In genomic region chr1:32948082-32948722, GRCh38 we compare ENCODE assay signal across 16 cellular contexts. TPM values are rescaled to one million over a fixed set of nuclear protein-coding genes. Genes with fewer than 3 reads are reported as not detected.
A peak's percentile ranks its signal among the peaks of the same experiment; 100 is the strongest.
DNase-seq lines count a peak whose midpoint lies in the region; ATAC-seq and TF ChIP-seq lines count a peak whose summit lies in the region.
"Had no signal": no experiment of that assay in that cellular context is flagged by ENCODE, and none has a peak within 500 bp of the region (broad histone marks: within the 10 kb centered on the region; RNA-seq: fewer than 3 reads in every experiment).

No MANE protein-coding gene starts in this region.

- H3K4me2 ChIP-seq in HCT116 (ENCODE audit: low read length) (peak overlapping the region; percentile 63; the same call in 1 of the 2 replicates), mesenchymal stem cell (ENCODE audit: low read length, poor library complexity, severe bottlenecking) (no peak overlapping the region)

- H2BK15ac ChIP-seq in mesenchymal stem cell (ENCODE audit: low read depth, poor library complexity, severe bottlenecking): no peak overlapping the region

- H3K23ac ChIP-seq in mesenchymal stem cell (ENCODE audit: low read length in 2 of 2): no peak overlapping the region

- no peak overlapping the region for H4K91ac ChIP-seq in mesenchymal stem cell (ENCODE audit: low read length)

- POLR2A ChIA-PET in HCT116 (lab: Charles Lee): no interaction called here

- H3K4me3 ChIP-seq in HCT116 (replicated peaks in 1 of 2; ENCODE audit: low read depth in 1 of 2, low read length in 2 of 2) (no peak overlapping the region), mesenchymal stem cell (ENCODE audit: insufficient read depth in 1 of 2, low read depth in 1 of 2, low read length in 2 of 2) (no peak overlapping the region), thoracic aorta (no peak overlapping the region), lower leg skin (ENCODE audit: low read depth, poor library complexity, severe bottlenecking) (no peak overlapping the region)
- H3K4me3 ChIP-seq: dorsolateral prefrontal cortex, heart right ventricle had no signal

- no peak overlapping the region for H2BK5ac ChIP-seq in mesenchymal stem cell (ENCODE audit: low read depth, low read length, poor library complexity, severe bottlenecking)

- H3K4ac ChIP-seq in mesenchymal stem cell (ENCODE audit: low read depth in 1 of 2, low read length in 2 of 2): no peak overlapping the region

- no TSS peak for BruUV-seq in HCT116 (replicated peaks; lab: Mats Ljungman, UMichigan)

- H3K18ac ChIP-seq in mesenchymal stem cell (ENCODE audit: low read depth in 1 of 2, low read length in 2 of 2): no peak overlapping the region

- CTCF ChIA-PET in HCT116 (lab: Charles Lee): no interaction called here

- no peak overlapping the region for H2AK5ac ChIP-seq in mesenchymal stem cell (ENCODE audit: low read length, severe bottlenecking)

- 0 out of 2 replicates have a peak overlapping the region, but pooled peaks have one; percentile 13 for H3K9ac ChIP-seq in HCT116 (ENCODE audit: low read length)
- peak overlapping the region; percentile 35 for H3K9ac ChIP-seq in mesenchymal stem cell (ENCODE audit: low read length)

- no peak for TF ChIP-seq CTCF in HCT116 (IDR thresholded peaks at IDR 0.05 in 2 of 3, conservative IDR thresholded peaks at IDR 0.05 in 1 of 3; ENCODE audit: borderline replicate concordance in 1 of 3, insufficient read depth in 1 of 3, low read depth in 2 of 3, low read length in 2 of 3)
- TF ChIP-seq CTCF in thoracic aorta (IDR thresholded peaks at IDR 0.05): no peak
- no peak for TF ChIP-seq CTCF in lower leg skin (IDR thresholded peaks at IDR 0.05)

- H3K27me3 ChIP-seq in HCT116 (ENCODE audit: insufficient read depth, low read length): no peaks in the 10 kb centered on the region
- no peaks in the 10 kb centered on the region for H3K27me3 ChIP-seq in mesenchymal stem cell (ENCODE audit: control insufficient read depth in 1 of 2, insufficient read depth in 1 of 2, low read length in 2 of 2)
- no peaks in the 10 kb centered on the region for H3K27me3 ChIP-seq in thoracic aorta (replicated peaks; ENCODE audit: insufficient read depth)
- H3K27me3 ChIP-seq: dorsolateral prefrontal cortex, heart right ventricle had no signal

- peaks cover 11% of the 10 kb centered on the region for H3K79me1 ChIP-seq in mesenchymal stem cell (replicated peaks; ENCODE audit: low read length, poor library complexity, severe bottlenecking)

- no peak overlapping the region for H2BK120ac ChIP-seq in mesenchymal stem cell (ENCODE audit: low read depth, low read length)

- no peaks in the 10 kb centered on the region for H4K20me1 ChIP-seq in HCT116 (ENCODE audit: insufficient read depth)

- RAD21 ChIA-PET in HCT116 (lab: Charles Lee; ENCODE audit: low non-redundant PET in 1 of 2, low total read pairs in 2 of 2, uncharacterized antibody in 2 of 2, unreplicated experiment in 2 of 2): no interaction called here

- H3K36me3 ChIP-seq in HCT116 (ENCODE audit: control insufficient read depth in 1 of 2, insufficient read depth in 2 of 2, low read length in 2 of 2) (peaks cover 5 to 21% of the 10 kb centered on the region in 2 experiments), mesenchymal stem cell (ENCODE audit: control insufficient read depth in 1 of 2, insufficient read depth in 2 of 2, low read depth in 1 of 2, low read length in 2 of 2) (peaks cover 5 to 46% of the 10 kb centered on the region in 2 experiments), thoracic aorta (peaks cover 8% of the 10 kb centered on the region)

- no peak for TF ChIP-seq RAD21 in HCT116 (IDR thresholded peaks at IDR 0.05; ENCODE audit: low read depth)

- H2BK12ac ChIP-seq in mesenchymal stem cell (ENCODE audit: low read length in 2 of 2): no peak overlapping the region

- ATAC-seq in HCT116: no peak
- no peak for ATAC-seq in thoracic aorta (ENCODE audit: insufficient number of reproducible peaks, low FRiP score, low read depth)
- no peak for ATAC-seq in HG02870 (IDR thresholded peaks at IDR 0.05; ENCODE audit: unreplicated experiment)
- no peak for ATAC-seq in GM21360 (IDR thresholded peaks at IDR 0.05; ENCODE audit: unreplicated experiment)
- ATAC-seq: heart right ventricle had no signal

- H2AFZ ChIP-seq in HCT116 (ENCODE audit: low read depth, low read length, poor library complexity, severe bottlenecking) (no peak overlapping the region), mesenchymal stem cell (ENCODE audit: low read depth, low read length) (no peak overlapping the region)

- H3K4me1 ChIP-seq in HCT116 (ENCODE audit: control insufficient read depth in 1 of 2, insufficient read depth in 2 of 2, low read length in 2 of 2) (peaks cover 17 to 26% of the 10 kb centered on the region in 2 experiments), mesenchymal stem cell (ENCODE audit: control insufficient read depth, insufficient read depth, low read depth, low read length) (peaks cover 4% of the 10 kb centered on the region), thoracic aorta (ENCODE audit: control insufficient read depth in 1 of 2, low read depth in 2 of 2) (peaks cover 44 to 59% of the 10 kb centered on the region in 2 donors)

- intact Hi-C loops in HCT116 (cut with micrococcal nuclease): no loop called here
- intact Hi-C loops in lower leg skin (cut with DNase I; ENCODE audit: low total_unique reads): no loop called here

- no peak overlapping the region for H4K8ac ChIP-seq in mesenchymal stem cell (ENCODE audit: low read length)

- 96% methylated on average over 2 of the region's 4 CpGs for WGBS in mesenchymal stem cell
- 61 to 65% methylated on average over 4 of the region's 4 CpGs for WGBS in lower leg skin, 2 donors

- peaks cover 24% of the 10 kb centered on the region for H3K79me2 ChIP-seq in HCT116 (ENCODE audit: insufficient read depth, low read length)

- TF ChIP-seq POLR2A in HCT116 (IDR thresholded peaks at IDR 0.05; ENCODE audit: borderline replicate concordance, extremely low read depth, insufficient read depth, insufficient read length) (no peak), lower leg skin (IDR thresholded peaks at IDR 0.05) (no peak)

- H3K27ac ChIP-seq in HCT116 (ENCODE audit: low read depth, low read length) (no peak overlapping the region), mesenchymal stem cell (ENCODE audit: low read length, poor library complexity, severe bottlenecking) (no peak overlapping the region), thoracic aorta (peak overlapping the region; percentile 69 to 84)
- H3K27ac ChIP-seq: heart right ventricle had no signal

- no peaks in the 10 kb centered on the region for H3K9me2 ChIP-seq in HCT116 (ENCODE audit: insufficient read depth)

- H3K9me3 ChIP-seq in HCT116 (ENCODE audit: control insufficient read depth in 1 of 2, insufficient read depth in 1 of 2, low read depth in 1 of 2, low read length in 2 of 2): no peaks in the 10 kb centered on the region
- H3K9me3 ChIP-seq in mesenchymal stem cell (ENCODE audit: control insufficient read depth, low read length): no peaks in the 10 kb centered on the region
- no peaks in the 10 kb centered on the region for H3K9me3 ChIP-seq in thoracic aorta
- H3K9me3 ChIP-seq: heart right ventricle had no signal

- DNase-seq in HCT116 (ENCODE audit: low read depth, low spot score): no peak
- peak; percentile 9 for DNase-seq in astrocyte of the hippocampus (ENCODE audit: low read depth, low spot score)
- DNase-seq in mesenchymal stem cell: no peak
- no peak for DNase-seq in thoracic aorta (ENCODE audit: low spot score)
- DNase-seq in lower leg skin (ENCODE audit: low spot score in 2 of 2): no peak
- DNase-seq in activated T-cell treated with anti-CD3 and anti-CD28 coated beads for 4 hours: no peak
- DNase-seq: activated B cell treated with CpG ODN at 0.5 μM for 24 hours; activated effector memory CD4-positive, alpha-beta T cell treated with anti-CD3 and anti-CD28 coated beads, Interleukin-2, amount 50 U/mL, for 16 hours; DMS 273 treated with DMSO at 0.1 percent for 48 hours; dorsolateral prefrontal cortex; heart right ventricle; naive B cell; NCI-H2081 treated with DMSO at 0.1 percent for 48 hours had no signal

- H3K14ac ChIP-seq in mesenchymal stem cell (ENCODE audit: low read length in 2 of 2): no peak overlapping the region

TF ChIP-seq in HCT116, 20 proteins besides CTCF, POLR2A, EP300 and RAD21 (continues in another document):
- TF ChIP-seq ELF1 (IDR thresholded peaks at IDR 0.05; ENCODE audit: borderline replicate concordance, low read depth) (no peak), REST (IDR thresholded peaks at IDR 0.05; ENCODE audit: low read depth) (no peak), CBX3 (IDR thresholded peaks at IDR 0.05; ENCODE audit: low read depth) (no peak), JUND (IDR thresholded peaks at IDR 0.05) (no peak)

RNA-seq across cellular contexts. Expression of gene RNF19B, which starts 16.4 kb away (rescaled TPM):
- total RNA-seq in HCT116 (2021; ENCODE audit: unreplicated experiment) (22.5 TPM), thoracic aorta (10 to 100 TPM; 21.9 to 37.2 TPM), lower leg skin (10 to 100 TPM; 29.5 to 42.6 (median 37.5) TPM)
- 24.1 and 32.5 TPM in 2 replicates for polyA plus RNA-seq in HCT116 (2012)
- 6.5 TPM for polyA plus RNA-seq in mesenchymal stem cell (2013, experiment 1 of 2)
- polyA plus RNA-seq in mesenchymal stem cell (2013, experiment 2 of 2): 6.1 TPM

RNA-seq across cellular contexts. Expression of gene TMEM54, which starts 47.0 kb away (rescaled TPM):
- total RNA-seq in HCT116 (2021; ENCODE audit: unreplicated experiment) (121 TPM), thoracic aorta (10 to 100 TPM; 28.1 to 56.6 TPM), lower leg skin (100 to 1,000 TPM; 122 to 245 (median 198) TPM)
- 169 and 189 TPM in 2 replicates for polyA plus RNA-seq in HCT116 (2012)
- 10.2 TPM for polyA plus RNA-seq in mesenchymal stem cell (2013, experiment 1 of 2)
- 10.4 TPM for polyA plus RNA-seq in mesenchymal stem cell (2013, experiment 2 of 2)
- total RNA-seq: B cell had no signal

Comparison
In these comparisons a context has a peak if more than half of its experiments do, and no peak if none do; other contexts are left out.
1. H3K27ac ChIP-seq: peak in thoracic aorta (2 of 2); none in HCT116 (single experiment) and mesenchymal stem cell (single experiment).